Comparison of ENCODE assay signal across 8 cellular contexts in genomic region chr14:105300542-105301102, GRCh38. TPM values are rescaled to one million over a fixed set of nuclear protein-coding genes. Genes with fewer than 3 reads are reported as not detected.
A peak's percentile ranks its signal among the peaks of the same experiment; 100 is the strongest.
DNase-seq lines count a peak whose midpoint lies in the region; ATAC-seq and TF ChIP-seq lines count a peak whose summit lies in the region.

Gene BRF1 (minus strand): TSS chr14:105301001. CDS start chr14:105300629, 372 bp downstream.

- no peaks in the 10 kb centered on the region for H3K9me3 ChIP-seq in endocrine pancreas (ENCODE audit: control insufficient read depth, low read length)

- no peak for TF ChIP-seq CTCF in C4-2B (conservative IDR thresholded peaks at IDR 0.05)

- CTCF ChIA-PET in activated CD8-positive, alpha-beta memory T cell treated with anti-CD3 and anti-CD28 coated beads, Interleukin-2, amount 10 ng/mL, durations not matched to agents 7 days and 5 days (lab: Charles Lee), result interaction anchor here (0.8 to 2.9 kb wide), 14 partner anchors 11 to 255 kb away, joined by 3 to 13 read pairs (median 4); partner anchors contain the start of genes BTBD6, JAG2 and PACS2

- H3K27ac Mint-ChIP-seq in activated CD8-positive, alpha-beta memory T cell treated with anti-CD3 and anti-CD28 coated beads, Interleukin-2, amount 10 ng/mL, durations not matched to agents 7 days and 5 days, result peak within 1 kb of the TSS; percentile 95

- peak within 1 kb of the TSS; percentile 84 for H3K27ac ChIP-seq in C4-2B

- peaks cover 9% of the 10 kb centered on the region for H3K36me3 Mint-ChIP-seq in activated CD8-positive, alpha-beta memory T cell treated with anti-CD3 and anti-CD28 coated beads, Interleukin-2, amount 10 ng/mL, durations not matched to agents 7 days and 5 days

- H3K4me1 ChIP-seq in endocrine pancreas (ENCODE audit: control insufficient read depth, insufficient read depth, low read length), result no peaks in the 10 kb centered on the region

- peaks cover 41% of the 10 kb centered on the region for H3K4me1 Mint-ChIP-seq in activated CD8-positive, alpha-beta memory T cell treated with anti-CD3 and anti-CD28 coated beads, Interleukin-2, amount 10 ng/mL, durations not matched to agents 7 days and 5 days

- ATAC-seq in GM19351 (IDR thresholded peaks at IDR 0.05; ENCODE audit: unreplicated experiment) (peak; percentile 72), HG03469 (IDR thresholded peaks at IDR 0.05; ENCODE audit: unreplicated experiment) (peak; percentile 68)
- ATAC-seq in activated CD8-positive, alpha-beta memory T cell treated with anti-CD3 and anti-CD28 coated beads, Interleukin-2, amount 10 ng/mL, durations not matched to agents 7 days and 5 days, result peak; percentile 91

- H3K4me3 Mint-ChIP-seq in activated CD8-positive, alpha-beta memory T cell treated with anti-CD3 and anti-CD28 coated beads, Interleukin-2, amount 10 ng/mL, durations not matched to agents 7 days and 5 days, result peak within 1 kb of the TSS; percentile 84

- peak within 1 kb of the TSS; percentile 96 for H3K9ac ChIP-seq in endocrine pancreas (ENCODE audit: control insufficient read depth, insufficient read depth, low read length)

- peak within 1 kb of the TSS; percentile 67 for H3K4me3 ChIP-seq in endocrine pancreas (ENCODE audit: control insufficient read depth, insufficient read depth, low read length)

- DNase-seq in NOMO-1 treated with DMSO at 0.1 percent for 48 hours (lab: John Stamatoyannopoulos, UW; ENCODE audit: unreplicated experiment) (peak; percentile 92), mesenteric fat pad (ENCODE audit: low spot score) (peak; percentile 99)
- peak; percentile 98 for DNase-seq in activated CD8-positive, alpha-beta memory T cell treated with anti-CD3 and anti-CD28 coated beads, Interleukin-2, amount 10 ng/mL, durations not matched to agents 7 days and 5 days
- DNase-seq in stimulated activated CD8-positive, alpha-beta memory T cell treated with anti-CD3 and anti-CD28 coated beads, Interleukin-15, amount 100 ng/mL, for 24 hours (ENCODE audit: low read depth), result peak; percentile 90

- H3K27me3 ChIP-seq in endocrine pancreas (ENCODE audit: control insufficient read depth, insufficient read depth, low read length), result no peaks in the 10 kb centered on the region

- H3K9me3 Mint-ChIP-seq in activated CD8-positive, alpha-beta memory T cell treated with anti-CD3 and anti-CD28 coated beads, Interleukin-2, amount 10 ng/mL, durations not matched to agents 7 days and 5 days (ENCODE audit: low read depth), result no peaks in the 10 kb centered on the region

- no peaks in the 10 kb centered on the region for H3K36me3 ChIP-seq in endocrine pancreas (ENCODE audit: control insufficient read depth, insufficient read depth, low read length)

- H3K27me3 Mint-ChIP-seq in activated CD8-positive, alpha-beta memory T cell treated with anti-CD3 and anti-CD28 coated beads, Interleukin-2, amount 10 ng/mL, durations not matched to agents 7 days and 5 days, result peaks cover 3% of the 10 kb centered on the region

RNA-seq across cellular contexts. Expression of gene BRF1, which starts in this region (rescaled TPM):
- 10 to 100 TPM; 32.2 to 51.8 TPM for total RNA-seq in activated CD8-positive, alpha-beta memory T cell treated with anti-CD3 and anti-CD28 coated beads, Interleukin-2, amount 10 ng/mL, durations not matched to agents 7 days and 5 days
- total RNA-seq in mesenteric fat pad, result 34.9 TPM

Comparison
In these comparisons a context has a peak if more than half of its experiments do, and no peak if none do; other contexts are left out.
1. Peak in every context shown above with its lines: DNase-seq, ATAC-seq, H3K4me3 ChIP-seq and H3K27ac ChIP-seq.